Comparison of ENCODE assay signal across 21 cellular contexts in genomic region chr2:19784456-19784855, GRCh38.
DNase-seq lines count a peak whose midpoint lies in the region; ATAC-seq, FAIRE-seq and TF ChIP-seq lines count a peak whose summit lies in the region.
"Had no signal": no experiment of that assay in that cellular context is flagged by ENCODE, and none has a peak within 500 bp of the region (broad histone marks: within the 10 kb centered on the region; RNA-seq: fewer than 3 reads in every experiment).

No MANE protein-coding gene starts in this region.

- no peak overlapping the region for H3K23ac ChIP-seq in trophoblast cell (ENCODE audit: low read length)

- POLR2A ChIA-PET in RWPE1 (lab: Yijun Ruan, JAX; ENCODE audit: low non-redundant PET) (no interaction called here), GM10248 (lab: Yijun Ruan, JAX) (no interaction called here)

- ATAC-seq in activated CD4-positive, CD25-positive, alpha-beta regulatory T cell treated with anti-CD3 and anti-CD28 coated beads, Interleukin-2, amount 50 U/mL, for 24 hours: no peak
- ATAC-seq: HepG2 had no signal

- peak overlapping the region; percentile 2 for H3K27ac Mint-ChIP-seq in dendritic cell treated with granulocyte-macrophage colony-stimulating factor and Interleukin-4, amounts not matched to agents 40 ng/mL and 50 ng/mL, for 4 days
- H3K27ac Mint-ChIP-seq: CD4-positive, CD25-positive, alpha-beta regulatory T cell had no signal

- DNase-seq in HTR-8/SVneo (ENCODE audit: insufficient read length, low spot score) (no peak), RWPE1 (ENCODE audit: low spot score) (no peak), trophoblast cell (no peak), COR-L47 (lab: John Stamatoyannopoulos, UW) (no peak), GM10248 (ENCODE audit: extremely low spot score) (no peak)
- no peak for DNase-seq in activated CD8-positive, alpha-beta memory T cell treated with anti-CD3 and anti-CD28 coated beads, Interleukin-2, amount 50 U/mL, for 4 hours
- DNase-seq: ACHN; BE2C; C1 segment of cervical spinal cord; Caco-2; CD4-positive, CD25-positive, alpha-beta regulatory T cell; CD8-positive, alpha-beta memory T cell; GOT3; H9 had no signal

- peak overlapping the region; percentile 3 for H3K14ac ChIP-seq in trophoblast cell (ENCODE audit: low read length)

- H2AK5ac ChIP-seq in trophoblast cell (ENCODE audit: low read length): no peak overlapping the region

- CTCF ChIA-PET in RWPE1 (lab: Yijun Ruan, JAX) (no interaction called here), GM10248 (lab: Yijun Ruan, JAX) (no interaction called here)

- H2AFZ ChIP-seq in trophoblast cell (ENCODE audit: insufficient read depth, low read length, poor library complexity): no peak overlapping the region

- H2BK120ac ChIP-seq in trophoblast cell (ENCODE audit: insufficient read depth, low read length, poor library complexity): no peak overlapping the region

- H3K4me2 ChIP-seq in trophoblast cell (ENCODE audit: low read length): no peak overlapping the region

- H2BK5ac ChIP-seq in trophoblast cell (ENCODE audit: low read depth, low read length, poor library complexity): no peak overlapping the region

- H3K4me1 ChIP-seq in trophoblast cell (ENCODE audit: control insufficient read depth in 1 of 2, insufficient read depth in 2 of 2, low read length in 2 of 2): peaks cover 21 to 27% of the 10 kb centered on the region in 2 experiments
- H3K4me1 ChIP-seq: BE2C had no signal

- peaks cover 21% of the 10 kb centered on the region for H3K4me1 Mint-ChIP-seq in dendritic cell treated with granulocyte-macrophage colony-stimulating factor and Interleukin-4, amounts not matched to agents 40 ng/mL and 50 ng/mL, for 4 days (ENCODE audit: low read depth)
- H3K4me1 Mint-ChIP-seq: CD4-positive, CD25-positive, alpha-beta regulatory T cell; CD8-positive, alpha-beta memory T cell had no signal

- no peaks in the 10 kb centered on the region for H3K36me3 Mint-ChIP-seq in dendritic cell treated with granulocyte-macrophage colony-stimulating factor and Interleukin-4, amounts not matched to agents 40 ng/mL and 50 ng/mL, for 4 days (ENCODE audit: low read depth)
- H3K36me3 Mint-ChIP-seq: CD4-positive, CD25-positive, alpha-beta regulatory T cell; CD8-positive, alpha-beta memory T cell had no signal

- no peaks in the 10 kb centered on the region for H3K27me3 ChIP-seq in trophoblast cell (ENCODE audit: insufficient read depth, low read length)
- H3K27me3 ChIP-seq: BE2C had no signal

- H3K4ac ChIP-seq in trophoblast cell (ENCODE audit: low read depth, low read length): no peak overlapping the region

- peaks cover 2% of the 10 kb centered on the region for H3K9me3 ChIP-seq in trophoblast cell (ENCODE audit: insufficient read depth, low read depth, low read length)
- H3K9me3 ChIP-seq: BE2C, Caco-2 had no signal

- H3K79me2 ChIP-seq in trophoblast cell (ENCODE audit: control insufficient read depth, insufficient read depth, low read length, poor library complexity): peaks cover 5% of the 10 kb centered on the region

- peak overlapping the region; percentile 20 for H2BK12ac ChIP-seq in trophoblast cell (ENCODE audit: low read length)

- FAIRE-seq in HTR-8/SVneo (lab: Jason Lieb, UNC): peak; percentile 58
- FAIRE-seq: D721Med, G401.6, GM12892, GM18507, HepG2 had no signal

- H3K18ac ChIP-seq in trophoblast cell (ENCODE audit: low read length): no peak overlapping the region

- peaks cover 11% of the 10 kb centered on the region for H3K27me3 Mint-ChIP-seq in dendritic cell treated with granulocyte-macrophage colony-stimulating factor and Interleukin-4, amounts not matched to agents 40 ng/mL and 50 ng/mL, for 4 days
- H3K27me3 Mint-ChIP-seq: CD4-positive, CD25-positive, alpha-beta regulatory T cell had no signal

- no peak overlapping the region for H3K4me3 Mint-ChIP-seq in dendritic cell treated with granulocyte-macrophage colony-stimulating factor and Interleukin-4, amounts not matched to agents 40 ng/mL and 50 ng/mL, for 4 days
- H3K4me3 Mint-ChIP-seq: CD4-positive, CD25-positive, alpha-beta regulatory T cell; CD8-positive, alpha-beta memory T cell; H9 had no signal

- H3K4me3 ChIP-seq in trophoblast cell (ENCODE audit: low read depth, low read length): no peak overlapping the region

- H3K79me1 ChIP-seq in trophoblast cell (ENCODE audit: low read length): peaks cover 24% of the 10 kb centered on the region

- peak overlapping the region; percentile 88 for H3K27ac ChIP-seq in RWPE1
- no peak overlapping the region for H3K27ac ChIP-seq in trophoblast cell (ENCODE audit: low read depth, low read length)

- H3K9me3 Mint-ChIP-seq in dendritic cell treated with granulocyte-macrophage colony-stimulating factor and Interleukin-4, amounts not matched to agents 40 ng/mL and 50 ng/mL, for 4 days: peaks cover 10% of the 10 kb centered on the region
- H3K9me3 Mint-ChIP-seq: CD8-positive, alpha-beta memory T cell; H9 had no signal

- TF ChIP-seq CTCF in RWPE1 (conservative IDR thresholded peaks at IDR 0.05; ENCODE audit: low read depth): no peak
- TF ChIP-seq CTCF in GM10248 (IDR thresholded peaks at IDR 0.05; ENCODE audit: control extremely low read depth, extremely low read depth, low read depth, missing control alignments): no peak

- H4K91ac ChIP-seq in trophoblast cell (ENCODE audit: low read depth, low read length): peak overlapping the region; percentile 47

- no peak overlapping the region for H4K12ac ChIP-seq in trophoblast cell (ENCODE audit: low read depth, low read length)

- H4K8ac ChIP-seq in trophoblast cell (ENCODE audit: low read depth, low read length): no peak overlapping the region

- H3K9ac ChIP-seq in trophoblast cell (ENCODE audit: low read length): no peak overlapping the region

- no CpG with 5 or more reads among the region's 5 CpGs for WGBS in trophoblast cell (ENCODE audit: extremely low coverage, insufficient coverage, insufficient read length)

- no peaks in the 10 kb centered on the region for H3K36me3 ChIP-seq in trophoblast cell (ENCODE audit: control insufficient read depth in 1 of 2, insufficient read depth in 2 of 2, low read length in 2 of 2)
- H3K36me3 ChIP-seq: BE2C had no signal

- intact Hi-C loops in dendritic cell treated with granulocyte-macrophage colony-stimulating factor and Interleukin-4, amounts not matched to agents 40 ng/mL and 50 ng/mL, for 4 days (cut with micrococcal nuclease): loop anchor here (10.0 kb wide), 1 partner anchor 440 kb away; no protein-coding TSS in a partner anchor
